13 cellular contexts compared by ENCODE assay signal in genomic region chr2:86186431-86186830, GRCh38. TPM values are rescaled to one million over a fixed set of nuclear protein-coding genes. Genes with fewer than 3 reads are reported as not detected.
DNase-seq lines count a peak whose midpoint lies in the region; ATAC-seq, FAIRE-seq and TF ChIP-seq lines count a peak whose summit lies in the region.
"Had no signal": no experiment of that assay in that cellular context is flagged by ENCODE, and none has a peak within 500 bp of the region (broad histone marks: within the 10 kb centered on the region; RNA-seq: fewer than 3 reads in every experiment).

No MANE protein-coding gene starts in this region.

- DNase-seq in HepG2 (ENCODE audit: low spot score), result no peak
- no peak for DNase-seq in right lobe of liver
- DNase-seq in OCI-LY7 (ENCODE audit: low spot score), result peak; percentile 27
- no peak for DNase-seq in effector memory CD4-positive, alpha-beta T cell
- no peak for DNase-seq in chondrocyte (ENCODE audit: low spot score)
- DNase-seq in CD1c-positive myeloid dendritic cell (ENCODE audit: extremely low spot score), result no peak
- DNase-seq: C1 segment of cervical spinal cord; NCI-H1048; occipital lobe; stimulated activated CD4-positive, alpha-beta T cell treated with anti-CD3 and anti-CD28 coated beads, Interleukin-1b, Interleukin-23, amount 100 ng/mL, for 48 hours; T-helper 9 cell had no signal

- peaks cover 97% of the 10 kb centered on the region for H3K79me2 ChIP-seq in HepG2 (ENCODE audit: insufficient read depth, low read length)
- peaks cover 100% of the 10 kb centered on the region for H3K79me2 ChIP-seq in OCI-LY7 (ENCODE audit: insufficient read depth, low read depth, low read length)

- peaks cover 16% of the 10 kb centered on the region; the same call in 1 of the 2 replicates for H3K4me1 ChIP-seq in HepG2 (ENCODE audit: insufficient read depth, low read length)
- peaks cover 0 to 25% (median 4%) of the 10 kb centered on the region in 4 donors for H3K4me1 ChIP-seq in right lobe of liver
- H3K4me1 ChIP-seq in OCI-LY7 (ENCODE audit: insufficient read depth, low read length, poor library complexity, severe bottlenecking), result peaks cover 37% of the 10 kb centered on the region
- peaks cover 22% of the 10 kb centered on the region for H3K4me1 ChIP-seq in effector memory CD4-positive, alpha-beta T cell (ENCODE audit: control insufficient read depth, insufficient read depth, low read length, poor library complexity, severe bottlenecking)

- H4K20me1 ChIP-seq in HepG2 (ENCODE audit: insufficient read depth, low read length) (peaks cover 10% of the 10 kb centered on the region), OCI-LY7 (ENCODE audit: insufficient read depth, low read length) (peaks cover 38% of the 10 kb centered on the region)

- H3K4me1 Mint-ChIP-seq in chondrocyte (ENCODE audit: low read depth), result peaks cover 48% of the 10 kb centered on the region

- no peaks in the 10 kb centered on the region for H3K9me3 Mint-ChIP-seq in chondrocyte (ENCODE audit: low read depth)

- POLR2A ChIA-PET in HepG2 (lab: Yijun Ruan, JAX), result interaction anchor here (1.9 kb wide), 1 partner anchor 9 kb away, joined by 7 read pairs; the partner anchor contains the start of gene IMMT
- POLR2A ChIA-PET in OCI-LY7 (lab: Charles Lee), result interaction anchor here (0.6 to 3.8 kb wide), 5 partner anchors 9 to 260 kb away, joined by 3 to 26 read pairs (median 6); partner anchors contain the start of gene IMMT

- in situ Hi-C loops in HepG2 (cut with HindIII; ENCODE audit: extremely low pct_ligation_motif_present, low pct_unique_long_range_greater_than_20kb), result no loop called here

- H3K36me3 Mint-ChIP-seq in chondrocyte (ENCODE audit: low read depth), result peaks cover 5% of the 10 kb centered on the region

- H3K4me2 ChIP-seq in HepG2 (ENCODE audit: low read depth, low read length), result no peak overlapping the region
- peak overlapping the region; percentile 68 for H3K4me2 ChIP-seq in OCI-LY7 (ENCODE audit: low read length)

- no peak for TF ChIP-seq RAD21 in HepG2 (CRISPR knock-in tag; IDR thresholded peaks at IDR 0.05)

- CTCF ChIA-PET in HepG2 (lab: Yijun Ruan, JAX; ENCODE audit: low intra/inter-chr PET ratio, low total read pairs) (no interaction called here), OCI-LY7 (lab: Charles Lee; ENCODE audit: unreplicated experiment) (interaction anchor here (1.0 kb wide), 1 partner anchor 10 kb away, joined by 3 read pairs; no protein-coding TSS in a partner anchor)

- no peaks in the 10 kb centered on the region for H3K27me3 ChIP-seq in HepG2 (ENCODE audit: control insufficient read depth in 1 of 2, insufficient read depth in 2 of 2, low read length in 2 of 2)
- no peaks in the 10 kb centered on the region for H3K27me3 ChIP-seq in right lobe of liver
- no peaks in the 10 kb centered on the region for H3K27me3 ChIP-seq in effector memory CD4-positive, alpha-beta T cell (replicated peaks; ENCODE audit: control insufficient read depth, insufficient read depth, low read length, poor library complexity, severe bottlenecking)

- no peak overlapping the region for H3K4me3 ChIP-seq in HepG2 (replicated peaks in 1 of 3; ENCODE audit: insufficient read depth in 1 of 3, low read depth in 2 of 3, low read length in 3 of 3)
- H3K4me3 ChIP-seq in right lobe of liver, result no peak overlapping the region
- H3K4me3 ChIP-seq in OCI-LY7 (ENCODE audit: low read depth, low read length, poor library complexity, severe bottlenecking), result peak overlapping the region; percentile 13
- no peak overlapping the region for H3K4me3 ChIP-seq in effector memory CD4-positive, alpha-beta T cell (ENCODE audit: insufficient read depth, low read depth, low read length, poor library complexity, severe bottlenecking)

- intact Hi-C loops in HepG2 (cut with micrococcal nuclease; ENCODE audit: unreplicated experiment) (no loop called here), right lobe of liver (cut with DNase I) (no loop called here), OCI-LY7 (cut with micrococcal nuclease; ENCODE audit: unreplicated experiment) (loop anchor here (5.0 kb wide), 1 partner anchor 149 kb away; no protein-coding TSS in a partner anchor)

- no peak overlapping the region for H3K27ac ChIP-seq in HepG2 (ENCODE audit: extremely low read length, insufficient read depth, low read length)
- peak overlapping the region in 1 of 3 donors; percentile 15 for H3K27ac ChIP-seq in right lobe of liver
- peak overlapping the region; percentile 65 for H3K27ac ChIP-seq in OCI-LY7 (ENCODE audit: low read depth, low read length, poor library complexity, severe bottlenecking)
- H3K27ac ChIP-seq in effector memory CD4-positive, alpha-beta T cell (ENCODE audit: insufficient read depth, low read length, poor library complexity, severe bottlenecking), result peak overlapping the region; percentile 66

- BruUV-seq in HepG2 (replicated peaks; lab: Mats Ljungman, UMichigan) (no TSS peak), OCI-LY7 (replicated peaks; lab: Mats Ljungman, UMichigan) (no TSS peak)

- H3K9me3 ChIP-seq in HepG2 (ENCODE audit: low read length) (no peaks in the 10 kb centered on the region), right lobe of liver (no peaks in the 10 kb centered on the region), OCI-LY7 (ENCODE audit: low read length) (no peaks in the 10 kb centered on the region)
- H3K9me3 ChIP-seq in effector memory CD4-positive, alpha-beta T cell (ENCODE audit: control insufficient read depth, low read length), result no peaks in the 10 kb centered on the region

- TF ChIP-seq CTCF in HepG2 (CRISPR knock-in tag; IDR thresholded peaks at IDR 0.05), result no peak
- no peak for TF ChIP-seq CTCF in right lobe of liver (IDR thresholded peaks at IDR 0.05)
- TF ChIP-seq CTCF in OCI-LY7 (conservative IDR thresholded peaks at IDR 0.05; ENCODE audit: low read length), result no peak
- TF ChIP-seq CTCF in chondrocyte (IDR thresholded peaks at IDR 0.05), result no peak

- H3K9me2 ChIP-seq in OCI-LY7 (ENCODE audit: insufficient read depth, low read length), result no peaks in the 10 kb centered on the region

- FAIRE-seq in HepG2 (lab: Jason Lieb, UNC), result no peak

- H3K4me3 Mint-ChIP-seq in chondrocyte (ENCODE audit: unreplicated experiment), result no peak overlapping the region

- no peak for TF ChIP-seq EP300 in HepG2 (IDR thresholded peaks at IDR 0.05; ENCODE audit: low read depth in 2 of 2, low read length in 2 of 2)
- TF ChIP-seq EP300 in HepG2 (CRISPR knock-in tag; IDR thresholded peaks at IDR 0.05; ENCODE audit: borderline replicate concordance), result no peak

- H2AFZ ChIP-seq in HepG2 (ENCODE audit: low read length) (no peak overlapping the region), OCI-LY7 (ENCODE audit: low read length) (no peak overlapping the region)

- H3K27ac Mint-ChIP-seq in chondrocyte (ENCODE audit: unreplicated experiment), result no peak overlapping the region

- TF ChIP-seq POLR2A in HepG2 (IDR thresholded peaks at IDR 0.05; ENCODE audit: insufficient read depth in 1 of 2, low read depth in 2 of 2, low read length in 2 of 2), result no peak
- no peak for TF ChIP-seq POLR2A in right lobe of liver (IDR thresholded peaks at IDR 0.05)

- H3K9ac ChIP-seq in HepG2 (ENCODE audit: insufficient read depth, low read depth, low read length), result no peak overlapping the region

- H3K36me3 ChIP-seq in HepG2 (replicated peaks in 1 of 2; ENCODE audit: control insufficient read depth in 1 of 2, insufficient read depth in 2 of 2, low read length in 2 of 2), result peaks cover 1 to 39% of the 10 kb centered on the region in 2 experiments; a peak in 4 of 5 replicates
- no peaks in the 10 kb centered on the region for H3K36me3 ChIP-seq in right lobe of liver
- peaks cover 72% of the 10 kb centered on the region for H3K36me3 ChIP-seq in OCI-LY7 (ENCODE audit: insufficient read depth, low read length)
- no peaks in the 10 kb centered on the region for H3K36me3 ChIP-seq in effector memory CD4-positive, alpha-beta T cell (ENCODE audit: control insufficient read depth, insufficient read depth, low read length)

- peak; percentile 25; the same call in 2 of the 3 replicates for ATAC-seq in HepG2
- no peak for ATAC-seq in right lobe of liver
- no peak for ATAC-seq in HG03460 (IDR thresholded peaks at IDR 0.05; ENCODE audit: unreplicated experiment)
- no peak for ATAC-seq in GM18520 (IDR thresholded peaks at IDR 0.05; ENCODE audit: unreplicated experiment)

- no peaks in the 10 kb centered on the region for H3K27me3 Mint-ChIP-seq in chondrocyte (ENCODE audit: low read depth)

RNA-seq across cellular contexts. Expression of gene IMMT, which starts 8.8 kb away (rescaled TPM):
- total RNA-seq in HepG2 (2016; rRNA removed; fragmentation: Illumina TruSeq; extraction: Trizol) (119 and 174 TPM in 2 replicates), right lobe of liver (10 to 100 TPM; 48.9 to 56.9 (median 52.5) TPM), OCI-LY7 (2022) (121 and 128 TPM in 2 replicates), chondrocyte (62.3 to 75.0 TPM (median 70.1 TPM) in 3 replicates)
- total RNA-seq in HepG2 (2016; cell fraction: cytosol; rRNA removed; fragmentation: Illumina TruSeq; extraction: Trizol; ENCODE audit: low read depth), result 15.3 and 18.4 TPM in 2 replicates
- total RNA-seq in HepG2 (2016; cell fraction: insoluble cytoplasmic fraction; rRNA removed; fragmentation: Illumina TruSeq; extraction: Trizol), result 120 and 173 TPM in 2 replicates
- total RNA-seq in HepG2 (2016; cell fraction: membrane; rRNA removed; fragmentation: Illumina TruSeq; extraction: Trizol), result 33.8 and 38.5 TPM in 2 replicates
- 77.7 and 86.2 TPM in 2 replicates for total RNA-seq in HepG2 (2016; cell fraction: nucleus; rRNA removed; fragmentation: Illumina TruSeq; extraction: Trizol)
- polyA plus RNA-seq in HepG2 (2011; rRNA removed), result 52.3 and 63.5 TPM in 2 replicates
- 44.9 and 51.8 TPM in 2 replicates for polyA plus RNA-seq in HepG2 (2011; cell fraction: cytosol; rRNA removed)
- polyA plus RNA-seq in HepG2 (2011; cell fraction: nucleus; rRNA removed), result 33.6 and 36.1 TPM in 2 replicates
- 82.6 and 99.8 TPM in 2 replicates for polyA plus RNA-seq in HepG2 (2012)
- 12.7 and 14.4 TPM in 2 replicates for polyA plus RNA-seq in HepG2 (2016; cell fraction: cytosol; fragmentation: Illumina TruSeq; extraction: Trizol; ENCODE audit: low read depth)
- polyA plus RNA-seq in HepG2 (2016; cell fraction: insoluble cytoplasmic fraction; fragmentation: Illumina TruSeq; extraction: Trizol; ENCODE audit: low read depth), result 192 and 195 TPM in 2 replicates
- 23.3 and 29.6 TPM in 2 replicates for polyA plus RNA-seq in HepG2 (2016; cell fraction: membrane; fragmentation: Illumina TruSeq; extraction: Trizol; ENCODE audit: low read depth)
- polyA plus RNA-seq in HepG2 (2016; cell fraction: nucleus; fragmentation: Illumina TruSeq; extraction: Trizol; ENCODE audit: insufficient read depth, low read depth), result 110 TPM in 2 replicates
- polyA minus RNA-seq in HepG2 (2011; rRNA and poly(A)+ RNA removed; ENCODE audit: low replicate concordance), result 58.1 and 76.7 TPM in 2 replicates
- polyA minus RNA-seq in HepG2 (2011; cell fraction: cytosol; rRNA and poly(A)+ RNA removed), result 66.1 and 82.3 TPM in 2 replicates
- 88.0 and 90.4 TPM in 2 replicates for polyA minus RNA-seq in HepG2 (2011; cell fraction: nucleus; rRNA and poly(A)+ RNA removed)
- 77.3 and 82.1 TPM in 2 replicates for total RNA-seq in OCI-LY7 (2014; rRNA removed; shearing (Covaris generic))

RNA-seq across cellular contexts. Expression of gene MRPL35, which starts 12.8 kb away (rescaled TPM):
- total RNA-seq in HepG2 (2016; rRNA removed; fragmentation: Illumina TruSeq; extraction: Trizol) (97.1 and 152 TPM in 2 replicates), right lobe of liver (10 to 100 TPM; 21.1 to 42.2 (median 24.1) TPM), OCI-LY7 (2022) (48.7 and 56.8 TPM in 2 replicates), chondrocyte (22.6 to 33.0 TPM (median 24.5 TPM) in 3 replicates)
- total RNA-seq in HepG2 (2016; cell fraction: cytosol; rRNA removed; fragmentation: Illumina TruSeq; extraction: Trizol; ENCODE audit: low read depth), result 25.4 and 27.6 TPM in 2 replicates
- 97.8 and 161 TPM in 2 replicates for total RNA-seq in HepG2 (2016; cell fraction: insoluble cytoplasmic fraction; rRNA removed; fragmentation: Illumina TruSeq; extraction: Trizol)
- 21.6 and 28.9 TPM in 2 replicates for total RNA-seq in HepG2 (2016; cell fraction: membrane; rRNA removed; fragmentation: Illumina TruSeq; extraction: Trizol)
- 35.9 and 40.2 TPM in 2 replicates for total RNA-seq in HepG2 (2016; cell fraction: nucleus; rRNA removed; fragmentation: Illumina TruSeq; extraction: Trizol)
- polyA plus RNA-seq in HepG2 (2011; rRNA removed), result 80.5 and 86.1 TPM in 2 replicates
- 62.3 and 68.7 TPM in 2 replicates for polyA plus RNA-seq in HepG2 (2011; cell fraction: cytosol; rRNA removed)
- 40.2 and 46.3 TPM in 2 replicates for polyA plus RNA-seq in HepG2 (2011; cell fraction: nucleus; rRNA removed)
- 31.5 and 48.9 TPM in 2 replicates for polyA plus RNA-seq in HepG2 (2012)
- polyA plus RNA-seq in HepG2 (2016; cell fraction: cytosol; fragmentation: Illumina TruSeq; extraction: Trizol; ENCODE audit: low read depth), result 21.8 and 23.1 TPM in 2 replicates
- polyA plus RNA-seq in HepG2 (2016; cell fraction: insoluble cytoplasmic fraction; fragmentation: Illumina TruSeq; extraction: Trizol; ENCODE audit: low read depth), result 148 and 150 TPM in 2 replicates
- polyA plus RNA-seq in HepG2 (2016; cell fraction: membrane; fragmentation: Illumina TruSeq; extraction: Trizol; ENCODE audit: low read depth), result 17.2 and 19.6 TPM in 2 replicates
- polyA plus RNA-seq in HepG2 (2016; cell fraction: nucleus; fragmentation: Illumina TruSeq; extraction: Trizol; ENCODE audit: insufficient read depth, low read depth), result 55.3 and 64.5 TPM in 2 replicates
- polyA minus RNA-seq in HepG2 (2011; rRNA and poly(A)+ RNA removed; ENCODE audit: low replicate concordance), result 143 and 152 TPM in 2 replicates
- polyA minus RNA-seq in HepG2 (2011; cell fraction: cytosol; rRNA and poly(A)+ RNA removed), result 21.9 and 30.4 TPM in 2 replicates
- 27.9 and 35.1 TPM in 2 replicates for polyA minus RNA-seq in HepG2 (2011; cell fraction: nucleus; rRNA and poly(A)+ RNA removed)
- 26.8 and 26.9 TPM in 2 replicates for total RNA-seq in OCI-LY7 (2014; rRNA removed; shearing (Covaris generic))
